ENCODE assay signal across 8 cellular contexts in genomic region chr17:45144199-45145034, GRCh38. TPM values are rescaled to one million over a fixed set of nuclear protein-coding genes. Genes with fewer than 3 reads are reported as not detected.
A peak's percentile ranks its signal among the peaks of the same experiment; 100 is the strongest.
DNase-seq lines count a peak whose midpoint lies in the region; ATAC-seq and TF ChIP-seq lines count a peak whose summit lies in the region.

No MANE protein-coding gene starts in this region.

- H3K27ac ChIP-seq in ACC112 (ENCODE audit: low read depth, low read length): peak overlapping the region; percentile 71
- peak overlapping the region; percentile 98 for H3K27ac ChIP-seq in IMR-90 (ENCODE audit: insufficient read depth, low read length)
- no peak overlapping the region for H3K27ac ChIP-seq in ectodermal cell (ENCODE audit: insufficient read depth, low read depth, low read length, poor library complexity, severe bottlenecking)
- H3K27ac ChIP-seq in mucosa of rectum (ENCODE audit: low read depth in 2 of 2, low read length in 2 of 2): peak overlapping the region; percentile 82 to 87
- H3K27ac ChIP-seq in uterus: peak overlapping the region; percentile 94 to 99

- TF ChIP-seq RAD21 in IMR-90 (IDR thresholded peaks at IDR 0.05; ENCODE audit: low read length): no peak

- H3K4ac ChIP-seq in IMR-90 (ENCODE audit: low read depth, low read length): peak overlapping the region; percentile 97

- H3K4me1 ChIP-seq in ACC112 (ENCODE audit: control insufficient read depth, insufficient read depth, low read length, unreplicated experiment) (peaks cover 20% of the 10 kb centered on the region), IMR-90 (ENCODE audit: control insufficient read depth, insufficient read depth, low read length) (peaks cover 14% of the 10 kb centered on the region), ectodermal cell (ENCODE audit: control insufficient read depth, insufficient read depth, low read length) (peaks cover 21% of the 10 kb centered on the region), mucosa of rectum (ENCODE audit: control insufficient read depth in 2 of 2, insufficient read depth in 2 of 2, low read length in 2 of 2) (peaks cover 26 to 36% of the 10 kb centered on the region in 2 donors), uterus (peaks cover 5 to 7% of the 10 kb centered on the region in 2 donors)

- DNase-seq in IMR-90 (no peak), uterus (peak; percentile 67 to 79)

- peak overlapping the region; percentile 90 for H2BK5ac ChIP-seq in IMR-90 (ENCODE audit: low read depth, low read length, poor library complexity, severe bottlenecking)

- no peak for TF ChIP-seq POLR2A in IMR-90 (IDR thresholded peaks at IDR 0.05; ENCODE audit: low read depth, low read length)
- no peak for TF ChIP-seq POLR2A in uterus (IDR thresholded peaks at IDR 0.05)

- no TSS peak for BruUV-seq in IMR-90 (replicated peaks; lab: Mats Ljungman, UMichigan)

- H3K36me3 ChIP-seq in ACC112 (ENCODE audit: insufficient read depth, low read length): no peaks in the 10 kb centered on the region
- H3K36me3 ChIP-seq in IMR-90 (ENCODE audit: control insufficient read depth, insufficient read depth, low read length): no peaks in the 10 kb centered on the region
- no peaks in the 10 kb centered on the region for H3K36me3 ChIP-seq in ectodermal cell (ENCODE audit: control insufficient read depth, insufficient read depth, low read length)
- H3K36me3 ChIP-seq in mucosa of rectum (ENCODE audit: control insufficient read depth in 2 of 2, insufficient read depth in 2 of 2, low read length in 2 of 2): no peaks in the 10 kb centered on the region
- no peaks in the 10 kb centered on the region for H3K36me3 ChIP-seq in uterus

- H3K27me3 ChIP-seq in ACC112 (ENCODE audit: insufficient read depth, low read length) (no peaks in the 10 kb centered on the region), IMR-90 (ENCODE audit: control insufficient read depth, insufficient read depth, low read length) (no peaks in the 10 kb centered on the region), ectodermal cell (ENCODE audit: control insufficient read depth, insufficient read depth, low read length, poor library complexity, severe bottlenecking) (peaks cover 6% of the 10 kb centered on the region), mucosa of rectum (ENCODE audit: control insufficient read depth in 2 of 2, insufficient read depth in 2 of 2, low read length in 2 of 2) (no peaks in the 10 kb centered on the region), uterus (no peaks in the 10 kb centered on the region)

- peak overlapping the region; percentile 79 for H2BK120ac ChIP-seq in IMR-90 (ENCODE audit: low read depth, low read length)

- peaks cover 11% of the 10 kb centered on the region for H4K20me1 ChIP-seq in IMR-90 (ENCODE audit: insufficient read depth, low read length)

- H3K9me3 ChIP-seq in IMR-90 (ENCODE audit: control insufficient read depth, insufficient read depth, low read length): no peaks in the 10 kb centered on the region
- H3K9me3 ChIP-seq in ectodermal cell (ENCODE audit: control insufficient read depth, low read length): no peaks in the 10 kb centered on the region
- H3K9me3 ChIP-seq in mucosa of rectum (ENCODE audit: control insufficient read depth in 2 of 2, low read length in 2 of 2): no peaks in the 10 kb centered on the region
- no peaks in the 10 kb centered on the region for H3K9me3 ChIP-seq in uterus

- peak overlapping the region; percentile 69 for H3K9ac ChIP-seq in IMR-90 (ENCODE audit: low read depth, low read length)
- H3K9ac ChIP-seq in mucosa of rectum (ENCODE audit: low read depth in 1 of 2, low read length in 2 of 2): peak overlapping the region; percentile 52 to 77

- dilution Hi-C loops in IMR-90 (cut with HindIII; ENCODE audit: low sequenced_read_pairs, unreplicated experiment): no loop called here

- CTCF ChIA-PET in IMR-90 (lab: Yijun Ruan, JAX): interaction anchor here (1.0 to 2.1 kb wide), 3 partner anchors 9 to 54 kb away, joined by 3 to 10 read pairs (median 7); partner anchors contain the start of gene ACBD4

- H2AK9ac ChIP-seq in IMR-90 (replicated peaks; ENCODE audit: low read depth, low read length, poor library complexity): peak overlapping the region; percentile 98

- H2AFZ ChIP-seq in ACC112 (ENCODE audit: low read length, unreplicated experiment) (peak overlapping the region; percentile 80), IMR-90 (replicated peaks; ENCODE audit: low read length, poor library complexity) (peak overlapping the region; percentile 95)

- H3K9me1 ChIP-seq in IMR-90 (ENCODE audit: insufficient read depth, low read length): peaks cover 14% of the 10 kb centered on the region

- peak overlapping the region; percentile 52; the same call in 1 of the 2 replicates for H3K18ac ChIP-seq in IMR-90 (ENCODE audit: low read depth, low read length)

- peak overlapping the region; percentile 85 for H4K91ac ChIP-seq in IMR-90 (ENCODE audit: insufficient read depth, low read depth, low read length)

- intact Hi-C loops in IMR-90 (cut with micrococcal nuclease) (no loop called here), uterus (cut with DNase I; ENCODE audit: low total_unique reads) (no loop called here)

- POLR2A ChIA-PET in IMR-90 (lab: Charles Lee; ENCODE audit: unreplicated experiment): interaction anchor here (0.6 kb wide), 1 partner anchor 231 kb away, joined by 3 read pairs; no protein-coding TSS in a partner anchor

- H3K79me1 ChIP-seq in IMR-90 (ENCODE audit: low read depth in 1 of 2, low read length in 2 of 2): peaks cover 0 to 29% of the 10 kb centered on the region in 2 experiments; a peak in 2 of 4 replicates

- H3K56ac ChIP-seq in IMR-90 (ENCODE audit: extremely low read depth, insufficient read depth, low read length): peak overlapping the region; percentile 74; the same call in 1 of the 2 replicates

- peak overlapping the region; percentile 85 for H3K14ac ChIP-seq in IMR-90 (replicated peaks; ENCODE audit: low read depth, low read length)

- 0 out of 2 replicates have a peak overlapping the region, but pooled peaks have one; percentile 16 for H2BK20ac ChIP-seq in IMR-90 (ENCODE audit: low read depth, low read length)

- in situ Hi-C loops in IMR-90 (cut with MboI; ENCODE audit: low sequenced_read_pairs): no loop called here

- TF ChIP-seq CTCF in IMR-90 (conservative IDR thresholded peaks at IDR 0.05; ENCODE audit: low read depth, low read length): no peak
- no peak for TF ChIP-seq CTCF in uterus (IDR thresholded peaks at IDR 0.05)

- peaks cover 11% of the 10 kb centered on the region for H3K79me2 ChIP-seq in ACC112 (ENCODE audit: control insufficient read depth, insufficient read depth, low read length, unreplicated experiment)

- peak overlapping the region; percentile 72; the same call in 1 of the 2 replicates for H3K23ac ChIP-seq in IMR-90 (ENCODE audit: low read depth, low read length)

- H3K4me3 ChIP-seq in ACC112 (ENCODE audit: low read depth, low read length): peak overlapping the region; percentile 65
- H3K4me3 ChIP-seq in IMR-90 (ENCODE audit: insufficient read depth, low read depth, low read length): peak overlapping the region; percentile 22
- peak overlapping the region; percentile 32 for H3K4me3 ChIP-seq in ectodermal cell (ENCODE audit: insufficient read depth, low read depth, low read length)
- peak overlapping the region; percentile 20 to 56 for H3K4me3 ChIP-seq in mucosa of rectum (ENCODE audit: low read length in 2 of 2)
- peak overlapping the region; percentile 33 to 46 for H3K4me3 ChIP-seq in uterus

- H3K4me2 ChIP-seq in IMR-90 (ENCODE audit: low read depth, low read length): peak overlapping the region; percentile 67

- peak overlapping the region; percentile 90 for H4K5ac ChIP-seq in IMR-90 (ENCODE audit: low read depth, low read length)

- peak overlapping the region; percentile 96 for H2AK5ac ChIP-seq in IMR-90 (ENCODE audit: low read depth, low read length)

- H2BK15ac ChIP-seq in IMR-90 (ENCODE audit: low read depth, low read length): no peak overlapping the region

- peak overlapping the region; percentile 86 to 93 for H4K8ac ChIP-seq in IMR-90 (ENCODE audit: low read depth in 2 of 2, low read length in 2 of 2)

- ATAC-seq in IMR-90 (ENCODE audit: low read depth) (peak; percentile 19), HG03571 (IDR thresholded peaks at IDR 0.05; ENCODE audit: unreplicated experiment) (no peak), GM21723 (IDR thresholded peaks at IDR 0.05; ENCODE audit: unreplicated experiment) (no peak), HG02798 (IDR thresholded peaks at IDR 0.05; ENCODE audit: poor library complexity, unreplicated experiment) (no peak)

- 28% methylated on average over 49 of the region's 71 CpGs; no CpG with 5 or more reads in 1 of the 2 experiments for WGBS in IMR-90 (ENCODE audit: extremely low coverage in 2 of 2, insufficient read length in 1 of 2), 2 experiments
- 28 to 34% methylated on average over 71 of the region's 71 CpGs for WGBS in ectodermal cell, 2 experiments

RNA-seq across cellular contexts. Expression of gene HEXIM1, which starts 3.9 kb away (rescaled TPM):
- total RNA-seq in IMR-90 (2012; rRNA removed) (5.9 and 8.6 TPM in 2 replicates), uterus (10 to 100 TPM; 23.8 to 60.6 (median 26.7) TPM)
- 14.5 TPM in 2 replicates for polyA plus RNA-seq in IMR-90 (2012; rRNA removed)
- polyA plus RNA-seq in IMR-90 (2012; cell fraction: cytosol; rRNA removed): 13.5 and 13.8 TPM in 2 replicates
- 8.5 and 12.5 TPM in 2 replicates for polyA plus RNA-seq in IMR-90 (2012; cell fraction: nucleus; rRNA removed; ENCODE audit: low replicate concordance)
- polyA plus RNA-seq in ectodermal cell (2013, experiment 1 of 4): 46.6 TPM
- polyA plus RNA-seq in ectodermal cell (2013, experiment 2 of 4): 45.1 TPM
- 31.7 TPM for polyA plus RNA-seq in ectodermal cell (2013, experiment 3 of 4)
- 34.2 TPM for polyA plus RNA-seq in ectodermal cell (2013, experiment 4 of 4)

RNA-seq across cellular contexts. Expression of gene ACBD4, which starts 8.9 kb away (rescaled TPM):
- 1.7 and 2.3 TPM in 2 replicates for total RNA-seq in IMR-90 (2012; rRNA removed)
- polyA plus RNA-seq in IMR-90 (2012; rRNA removed): 5.7 and 6.1 TPM in 2 replicates
- 4.5 and 5.5 TPM in 2 replicates for polyA plus RNA-seq in IMR-90 (2012; cell fraction: cytosol; rRNA removed)
- polyA plus RNA-seq in IMR-90 (2012; cell fraction: nucleus; rRNA removed; ENCODE audit: low replicate concordance): 29.9 and 39.6 TPM in 2 replicates
- 13.0 TPM for polyA plus RNA-seq in ectodermal cell (2013, experiment 1 of 4)
- polyA plus RNA-seq in ectodermal cell (2013, experiment 2 of 4): 12.5 TPM
- polyA plus RNA-seq in ectodermal cell (2013, experiment 3 of 4): 9.1 TPM
- 11.3 TPM for polyA plus RNA-seq in ectodermal cell (2013, experiment 4 of 4)
- total RNA-seq in uterus: 10 to 100 TPM in 3 of 4 donors, 1 to 10 TPM in 1; 7.8 to 37.7 (median 26.1) TPM

RNA-seq across cellular contexts. Expression of gene PLCD3, which starts 12.1 kb away (rescaled TPM):
- total RNA-seq in IMR-90 (2012; rRNA removed) (5.3 and 5.6 TPM in 2 replicates), uterus (10 to 100 TPM in 2 of 4 donors, 1 to 10 TPM in 2; 1.5 to 90.8 (median 8.9) TPM)
- polyA plus RNA-seq in IMR-90 (2012; rRNA removed): 36.6 and 39.0 TPM in 2 replicates
- polyA plus RNA-seq in IMR-90 (2012; cell fraction: cytosol; rRNA removed): 14.8 and 45.8 TPM in 2 replicates
- 35.9 and 73.0 TPM in 2 replicates for polyA plus RNA-seq in IMR-90 (2012; cell fraction: nucleus; rRNA removed; ENCODE audit: low replicate concordance)
- 33.5 TPM for polyA plus RNA-seq in ectodermal cell (2013, experiment 1 of 4)
- 25.3 TPM for polyA plus RNA-seq in ectodermal cell (2013, experiment 2 of 4)
- 23.3 TPM for polyA plus RNA-seq in ectodermal cell (2013, experiment 3 of 4)
- 25.9 TPM for polyA plus RNA-seq in ectodermal cell (2013, experiment 4 of 4)

RNA-seq across cellular contexts. Expression of gene HEXIM2, which starts 17.3 kb away (rescaled TPM):
- total RNA-seq in IMR-90 (2012; rRNA removed): 5.6 and 6.1 TPM in 2 replicates
- 4.5 TPM in 2 replicates for polyA plus RNA-seq in IMR-90 (2012; rRNA removed)
- polyA plus RNA-seq in IMR-90 (2012; cell fraction: cytosol; rRNA removed): 5.2 and 10.6 TPM in 2 replicates
- 2.9 and 6.9 TPM in 2 replicates for polyA plus RNA-seq in IMR-90 (2012; cell fraction: nucleus; rRNA removed; ENCODE audit: low replicate concordance)
- polyA plus RNA-seq in ectodermal cell (2013, experiment 1 of 4): 14.2 TPM
- 14.3 TPM for polyA plus RNA-seq in ectodermal cell (2013, experiment 2 of 4)
- 11.9 TPM for polyA plus RNA-seq in ectodermal cell (2013, experiment 3 of 4)
- polyA plus RNA-seq in ectodermal cell (2013, experiment 4 of 4): 9.7 TPM
- total RNA-seq in uterus: 10 to 100 TPM in 1 of 4 donors, 1 to 10 TPM in 2, not detected in 1; 3.0 to 11.6 (median 7.6) TPM
